21 cellular contexts compared by ENCODE assay signal in the genomic region with DNA sequence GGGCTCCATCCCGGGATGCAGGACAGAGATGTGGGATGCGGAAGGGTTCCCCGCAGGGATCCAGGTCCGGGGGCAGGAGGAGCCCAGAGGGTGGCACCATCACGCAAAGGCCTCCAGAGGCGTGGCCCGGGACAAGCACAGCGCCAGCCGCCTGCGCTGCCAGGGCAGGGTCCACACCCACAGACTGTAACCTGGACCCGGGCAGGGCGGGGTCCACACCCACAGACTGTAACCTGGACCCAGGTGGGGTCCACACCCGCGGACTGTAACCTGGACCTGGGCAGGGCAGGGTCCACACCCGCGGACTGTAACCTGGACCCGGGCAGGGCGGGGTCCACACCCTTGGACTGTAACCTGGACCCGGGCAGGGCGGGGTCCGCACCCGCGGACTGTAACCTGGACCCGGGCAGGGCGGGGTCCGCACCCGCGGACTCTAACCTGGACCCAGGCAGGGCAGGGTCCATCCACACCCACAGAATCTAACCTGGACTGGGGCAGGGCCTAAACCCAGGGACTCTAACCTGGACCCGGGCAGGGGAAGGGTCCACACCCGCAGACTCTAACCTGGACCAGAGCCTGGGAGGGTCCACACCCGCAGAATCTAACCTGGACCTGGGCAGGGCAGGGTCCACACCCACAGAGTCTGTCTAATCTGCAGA.
"Had no signal": no experiment of that assay in that cellular context is flagged by ENCODE, and none has a peak within 500 bp of the region (broad histone marks: within the 10 kb centered on the region; RNA-seq: fewer than 3 reads in every experiment).

No MANE protein-coding gene starts in this region.

- H3K27me3 Mint-ChIP-seq: dendritic cell treated with granulocyte-macrophage colony-stimulating factor and Interleukin-4, amounts not matched to agents 40 ng/mL and 50 ng/mL, for 4 days had no signal

- H3K9me3 Mint-ChIP-seq: activated naive CD4-positive, alpha-beta T cell treated with anti-CD3 and anti-CD28 coated beads, Interleukin-2, amount 50 U/mL, for 72 hours; activated T-cell treated with anti-CD3 and anti-CD28 coated beads, Interleukin-2, amount 50 U/mL, for 72 hours; dendritic cell treated with granulocyte-macrophage colony-stimulating factor and Interleukin-4, amounts not matched to agents 40 ng/mL and 50 ng/mL, for 4 days; T-helper 1 cell treated with Interleukin-12 subunit alpha and Interleukin-12 subunit beta and Interleukin-4 antibody, amounts not matched to agents 30 μg/mL and 1 μg/mL, for 36 hours had no signal

- H3K36me3 Mint-ChIP-seq: activated naive CD4-positive, alpha-beta T cell treated with anti-CD3 and anti-CD28 coated beads, Interleukin-2, amount 50 U/mL, for 72 hours had no signal

- H3K27me3 ChIP-seq: adrenal gland, breast epithelium, hepatocyte, left lung, SJSA1 had no signal

- H3K27ac Mint-ChIP-seq: activated T-cell treated with anti-CD3 and anti-CD28 coated beads, Interleukin-2, amount 50 U/mL, for 72 hours; dendritic cell treated with granulocyte-macrophage colony-stimulating factor and Interleukin-4, amounts not matched to agents 40 ng/mL and 50 ng/mL, for 4 days; nephron; T-helper 1 cell treated with Interleukin-12 subunit alpha and Interleukin-12 subunit beta and Interleukin-4 antibody, amounts not matched to agents 30 μg/mL and 1 μg/mL, for 36 hours had no signal

- H3K27ac ChIP-seq: adrenal gland, hepatocyte, left lung, SJSA1, thoracic aorta had no signal

- DNase-seq: activated CD4-positive, alpha-beta T cell treated with anti-CD3 and anti-CD28 coated beads, Interleukin-2, amount 50 U/mL, for 1 hour; activated CD4-positive, CD25-positive, alpha-beta regulatory T cell treated with anti-CD3 and anti-CD28 coated beads, Interleukin-2, amount 50 U/mL, for 72 hours; activated effector memory CD4-positive, alpha-beta T cell treated with anti-CD3 and anti-CD28 coated beads, Interleukin-2, amount 50 U/mL, for 16 hours; activated T-cell treated with anti-CD3 and anti-CD28 coated beads, Interleukin-2, amount 50 U/mL, for 72 hours; adrenal gland; cerebellar nuclear complex; effector memory CD4-positive, alpha-beta T cell; islet precursor cell; left lung; mesenchymal stem cell; nucleus accumbens; retina; stimulated activated CD4-positive, alpha-beta T cell treated with anti-CD3 and anti-CD28 coated beads, Interleukin-2, amount 100 ng/mL, for 48 hours had no signal

- H3K4me1 ChIP-seq: adrenal gland, breast epithelium, SJSA1 had no signal

- H3K9me3 ChIP-seq: adrenal gland, breast epithelium, left lung, SJSA1, thoracic aorta had no signal

- ATAC-seq: activated naive CD4-positive, alpha-beta T cell treated with anti-CD3 and anti-CD28 coated beads, Interleukin-2, amount 50 U/mL, for 72 hours; activated T-cell treated with anti-CD3 and anti-CD28 coated beads, Interleukin-2, amount 50 U/mL, for 72 hours; left lung had no signal

- H3K4me3 Mint-ChIP-seq: activated T-cell treated with anti-CD3 and anti-CD28 coated beads, Interleukin-2, amount 50 U/mL, for 72 hours; dendritic cell treated with granulocyte-macrophage colony-stimulating factor and Interleukin-4, amounts not matched to agents 40 ng/mL and 50 ng/mL, for 4 days; nephron; T-helper 1 cell treated with Interleukin-12 subunit alpha and Interleukin-12 subunit beta and Interleukin-4 antibody, amounts not matched to agents 30 μg/mL and 1 μg/mL, for 36 hours had no signal

- H3K4me3 ChIP-seq: adrenal gland, breast epithelium, hepatocyte, left lung, SJSA1, thoracic aorta had no signal

- H3K36me3 ChIP-seq: adrenal gland, breast epithelium, left lung, SJSA1, thoracic aorta had no signal
